In genomic region chrX:54825716-54826428, GRCh38 we compare ENCODE assay signal across 14 cellular contexts. TPM values are rescaled to one million over a fixed set of nuclear protein-coding genes. Genes with fewer than 3 reads are reported as not detected.
DNase-seq lines count a peak whose midpoint lies in the region; ATAC-seq, FAIRE-seq and TF ChIP-seq lines count a peak whose summit lies in the region.
"Had no signal": no experiment of that assay in that cellular context is flagged by ENCODE, and none has a peak within 500 bp of the region (broad histone marks: within the 10 kb centered on the region; RNA-seq: fewer than 3 reads in every experiment).

No MANE protein-coding gene starts in this region.

- TF ChIP-seq EP300 in GM12878 (IDR thresholded peaks at IDR 0.05; ENCODE audit: borderline replicate concordance in 1 of 2, control insufficient read depth in 1 of 2, low read depth in 2 of 2, low read length in 2 of 2) = no peak

- H3K4me3 ChIP-seq in OCI-LY1 (ENCODE audit: low read depth, low read length, poor library complexity, severe bottlenecking) (no peak overlapping the region), GM12878 (no peak overlapping the region)
- H3K4me3 ChIP-seq: lung had no signal

- no peaks in the 10 kb centered on the region for H3K9me2 ChIP-seq in OCI-LY1 (ENCODE audit: low read depth, low read length)

- no peaks in the 10 kb centered on the region for H4K20me1 ChIP-seq in OCI-LY1 (ENCODE audit: insufficient read depth, low read length)
- H4K20me1 ChIP-seq in GM12878 (ENCODE audit: control insufficient read depth, insufficient read depth) = no peaks in the 10 kb centered on the region

- BruUV-seq in GM12878 (replicated peaks; lab: Mats Ljungman, UMichigan) = no TSS peak

- no peak overlapping the region for H3K4me2 ChIP-seq in OCI-LY1 (ENCODE audit: low read length)
- H3K4me2 ChIP-seq in GM12878 (ENCODE audit: control insufficient read depth, insufficient read depth) = no peak overlapping the region

- H3K4me3 Mint-ChIP-seq in stimulated activated effector memory CD8-positive, alpha-beta T cell treated with anti-CD3 and anti-CD28 coated beads, Interleukin-12 subunit alpha, Interleukin-12 subunit beta, amount 100 ng/mL, for 72 hours = no peak overlapping the region
- H3K4me3 Mint-ChIP-seq: type B pancreatic cell had no signal

- no peak overlapping the region for H3K9ac ChIP-seq in OCI-LY1 (ENCODE audit: low read length)
- H3K9ac ChIP-seq in GM12878 (ENCODE audit: control insufficient read depth, insufficient read depth, low read length) = no peak overlapping the region

- in situ Hi-C loops in GM12878 (cut with MboI) = no loop called here

- H3F3A ChIP-seq in OCI-LY1 (ENCODE audit: insufficient read depth, low read length) = no peaks in the 10 kb centered on the region

- H3K36me3 Mint-ChIP-seq in stimulated activated effector memory CD8-positive, alpha-beta T cell treated with anti-CD3 and anti-CD28 coated beads, Interleukin-12 subunit alpha, Interleukin-12 subunit beta, amount 100 ng/mL, for 72 hours = no peaks in the 10 kb centered on the region
- H3K36me3 Mint-ChIP-seq: type B pancreatic cell had no signal

- FAIRE-seq in GM12878 (lab: Jason Lieb, UNC) = peak; percentile 78

- H3K27ac ChIP-seq in OCI-LY1 (ENCODE audit: low read depth, low read length, poor library complexity, severe bottlenecking) (no peak overlapping the region), GM12878 (ENCODE audit: control insufficient read depth, insufficient read depth) (no peak overlapping the region)

- no peaks in the 10 kb centered on the region for H3K9me3 Mint-ChIP-seq in stimulated activated effector memory CD8-positive, alpha-beta T cell treated with anti-CD3 and anti-CD28 coated beads, Interleukin-12 subunit alpha, Interleukin-12 subunit beta, amount 100 ng/mL, for 72 hours

- H3K27me3 ChIP-seq in OCI-LY1 (ENCODE audit: insufficient read depth, low read length) (no peaks in the 10 kb centered on the region), GM12878 (replicated peaks in 1 of 2; ENCODE audit: control insufficient read depth in 2 of 2, insufficient read depth in 2 of 2, low read length in 1 of 2) (no peaks in the 10 kb centered on the region)

- CTCF ChIA-PET in GM12878 (lab: Yijun Ruan, JAX) = no interaction called here

- H3K4me1 Mint-ChIP-seq in stimulated activated effector memory CD8-positive, alpha-beta T cell treated with anti-CD3 and anti-CD28 coated beads, Interleukin-12 subunit alpha, Interleukin-12 subunit beta, amount 100 ng/mL, for 72 hours = peaks cover 9% of the 10 kb centered on the region

- H2AFZ ChIP-seq in OCI-LY1 (ENCODE audit: low read length) (no peak overlapping the region), GM12878 (ENCODE audit: control insufficient read depth, low read depth, low read length) (no peak overlapping the region)

- H3K27ac Mint-ChIP-seq in stimulated activated effector memory CD8-positive, alpha-beta T cell treated with anti-CD3 and anti-CD28 coated beads, Interleukin-12 subunit alpha, Interleukin-12 subunit beta, amount 100 ng/mL, for 72 hours = peak overlapping the region; percentile 13

- H3K9me3 ChIP-seq in OCI-LY1 (ENCODE audit: low read length) (no peaks in the 10 kb centered on the region), GM12878 (replicated peaks; ENCODE audit: control insufficient read depth, insufficient read depth, low read length) (no peaks in the 10 kb centered on the region; the same call in 2 of the 3 replicates)

- TF ChIP-seq POLR2A in GM12878 (IDR thresholded peaks at IDR 0.05; ENCODE audit: low read depth, low read length) = no peak

- SMC1A ChIA-PET in GM12878 (lab: Charles Lee; ENCODE audit: uncharacterized antibody, unreplicated experiment) = no interaction called here

- H3K4me1 ChIP-seq in OCI-LY1 (ENCODE audit: insufficient read depth, low read length, severe bottlenecking) (no peaks in the 10 kb centered on the region), GM12878 (ENCODE audit: control insufficient read depth, insufficient read depth, low read length) (no peaks in the 10 kb centered on the region)

- peak; percentile 10 for DNase-seq in stimulated activated CD4-positive, alpha-beta T cell treated with anti-CD3 and anti-CD28 coated beads, Interleukin-1b, Interleukin-23, amount 100 ng/mL, for 48 hours
- DNase-seq in stimulated activated CD4-positive, alpha-beta T cell treated with anti-CD3 and anti-CD28 coated beads, Interleukin-12 subunit alpha, Interleukin-12 subunit beta, amount 100 ng/mL, for 4 hours = no peak
- DNase-seq in GM12878 (ENCODE audit: low read depth, low spot score) (no peak), NCI-H146 treated with DMSO at 0.1 percent for 48 hours (lab: John Stamatoyannopoulos, UW; ENCODE audit: unreplicated experiment) (no peak), islet precursor cell (no peak)
- no peak for DNase-seq in stimulated activated effector memory CD8-positive, alpha-beta T cell treated with anti-CD3 and anti-CD28 coated beads, Interleukin-12 subunit alpha, Interleukin-12 subunit beta, amount 100 ng/mL, for 72 hours (ENCODE audit: low spot score in 2 of 2)
- DNase-seq: C1 segment of cervical spinal cord, foreskin melanocyte, NCI-H446 treated with DMSO at 0.1 percent for 48 hours had no signal

- TF ChIP-seq CTCF in OCI-LY1 (IDR thresholded peaks at IDR 0.05; ENCODE audit: low read length) = peak; percentile 33; the same call in 1 of the 2 replicates
- peak in 2 of 3 experiments; percentile 11 to 21; a peak in 1 of 6 replicates for TF ChIP-seq CTCF in GM12878 (IDR thresholded peaks at IDR 0.05 in 2 of 3, conservative IDR thresholded peaks at IDR 0.05 in 1 of 3; ENCODE audit: control insufficient read depth in 2 of 3, extremely low read depth in 1 of 3, insufficient read depth in 1 of 3, low read depth in 3 of 3, low read length in 3 of 3)

- POLR2A ChIA-PET in GM12878 (lab: Charles Lee) = no interaction called here

- TF ChIP-seq RAD21 in GM12878 (IDR thresholded peaks at IDR 0.05; ENCODE audit: insufficient read depth, low read depth, low read length) = 0 out of 2 replicates have a peak, but pooled peaks have one; percentile 23

- H3K36me3 ChIP-seq in OCI-LY1 (ENCODE audit: insufficient read depth, low read length) (no peaks in the 10 kb centered on the region), GM12878 (ENCODE audit: control insufficient read depth in 2 of 2, insufficient read depth in 2 of 2, low read length in 1 of 2) (no peaks in the 10 kb centered on the region)

- intact Hi-C loops in GM12878 (cut with micrococcal nuclease; ENCODE audit: unreplicated experiment) = loop anchor here (2.0 kb wide), 1 partner anchor 231 kb away; no protein-coding TSS in a partner anchor

- peak; percentile 55 for ATAC-seq in GM12878
- ATAC-seq in stimulated activated effector memory CD8-positive, alpha-beta T cell treated with anti-CD3 and anti-CD28 coated beads, Interleukin-12 subunit alpha, Interleukin-12 subunit beta, amount 100 ng/mL, for 72 hours = peak; percentile 83
- ATAC-seq in HG03442 (IDR thresholded peaks at IDR 0.05; ENCODE audit: unreplicated experiment) = no peak

- WGBS in GM12878 (ENCODE audit: insufficient coverage, insufficient replicate concordance, low lambda C conversion rate, missing lambda C conversion rate) = 24% methylated on average over 8 of the region's 8 CpGs

- H3K79me2 ChIP-seq in OCI-LY1 (ENCODE audit: insufficient read depth, low read length) (no peaks in the 10 kb centered on the region), GM12878 (ENCODE audit: control insufficient read depth, insufficient read depth, low read length) (no peaks in the 10 kb centered on the region)

- RAD21 ChIA-PET in GM12878 (lab: Charles Lee; ENCODE audit: unreplicated experiment) = no interaction called here

TF ChIP-seq in GM12878, 131 proteins besides CTCF, POLR2A, EP300 and RAD21 (continues in another document):
- TF ChIP-seq RBBP5 (conservative IDR thresholded peaks at IDR 0.05) (no peak), SRF (IDR thresholded peaks at IDR 0.05; ENCODE audit: low read depth in 2 of 2, low read length in 2 of 2) (no peak), ZNF217 (IDR thresholded peaks at IDR 0.05) (no peak), ZNF207 (IDR thresholded peaks at IDR 0.05; ENCODE audit: borderline replicate concordance) (no peak)

RNA-seq across cellular contexts. Expression of gene MAGED2, which starts 18.3 kb away (rescaled TPM):
- total RNA-seq in GM12878 (2013; cell fraction: nucleolus; rRNA removed) = 18.3 and 24.4 TPM in 2 replicates
- 25.6 and 28.7 TPM in 2 replicates for total RNA-seq in GM12878 (2014; rRNA removed)
- 29.3 and 29.8 TPM in 2 replicates for total RNA-seq in GM12878 (2014; rRNA removed; fragmentation: Illumina TruSeq; extraction: Trizol)
- total RNA-seq in GM12878 (2021) = 36.4 and 36.8 TPM in 2 replicates
- polyA plus RNA-seq in GM12878 (2011; ENCODE audit: low read depth) = 16.6 TPM
- polyA plus RNA-seq in GM12878 (2011; rRNA removed) = 42.6 and 47.3 TPM in 2 replicates
- 41.1 and 46.4 TPM in 2 replicates for polyA plus RNA-seq in GM12878 (2011; cell fraction: cytosol; rRNA removed)
- polyA plus RNA-seq in GM12878 (2011; cell fraction: nucleus; rRNA removed) = 68.0 and 86.1 TPM in 2 replicates
- 38.0 and 38.4 TPM in 2 replicates for polyA plus RNA-seq in GM12878 (2012)
- polyA plus RNA-seq in GM12878 (2014; fragmentation: Illumina TruSeq; extraction: Trizol) = 32.4 and 40.4 TPM in 2 replicates
- 10 to 100 TPM; 26.0 to 29.9 TPM for polyA plus RNA-seq in GM12878 (2014; fragmentation: Nextera tagmentation; extraction: Ambion mirVana)
- 36.1 and 43.0 TPM in 2 replicates for polyA plus RNA-seq in GM12878 (2014; rRNA removed)
- polyA plus RNA-seq in GM12878 (2016; fragmentation: Nextera tagmentation; extraction: Ambion mirVana) = 10 to 100 TPM; 45.1 to 47.8 TPM
- polyA minus RNA-seq in GM12878 (2011; rRNA and poly(A)+ RNA removed) = 17.6 and 27.8 TPM in 2 replicates
- 8.2 and 9.9 TPM in 2 replicates for polyA minus RNA-seq in GM12878 (2011; cell fraction: cytosol; rRNA and poly(A)+ RNA removed)
- polyA minus RNA-seq in GM12878 (2011; cell fraction: nucleus; rRNA and poly(A)+ RNA removed) = 12.3 and 19.1 TPM in 2 replicates

RNA-seq across cellular contexts. Expression of gene ITIH6, which starts 27.8 kb away (rescaled TPM):
- not detected in 2 replicates for total RNA-seq in GM12878 (2013; cell fraction: nucleolus; rRNA removed)
- not detected in 2 replicates for total RNA-seq in GM12878 (2014; rRNA removed)
- not detected in 2 replicates for total RNA-seq in GM12878 (2014; rRNA removed; fragmentation: Illumina TruSeq; extraction: Trizol)
- not detected in 2 replicates for total RNA-seq in GM12878 (2021)
- not detected for polyA plus RNA-seq in GM12878 (2011; ENCODE audit: low read depth)
- polyA plus RNA-seq in GM12878 (2011; rRNA removed) = not detected in 2 replicates
- polyA plus RNA-seq in GM12878 (2011; cell fraction: cytosol; rRNA removed) = not detected in 2 replicates
- not detected in 2 replicates for polyA plus RNA-seq in GM12878 (2011; cell fraction: nucleus; rRNA removed)
- not detected in 2 replicates for polyA plus RNA-seq in GM12878 (2012)
- not detected in 2 replicates for polyA plus RNA-seq in GM12878 (2014; fragmentation: Illumina TruSeq; extraction: Trizol)
- polyA plus RNA-seq in GM12878 (2014; fragmentation: Nextera tagmentation; extraction: Ambion mirVana) = not detected
- polyA plus RNA-seq in GM12878 (2014; rRNA removed) = not detected in 2 replicates
- polyA plus RNA-seq in GM12878 (2016; fragmentation: Nextera tagmentation; extraction: Ambion mirVana) = not detected
- polyA minus RNA-seq in GM12878 (2011; rRNA and poly(A)+ RNA removed) = not detected in 2 replicates
- not detected in 2 replicates for polyA minus RNA-seq in GM12878 (2011; cell fraction: cytosol; rRNA and poly(A)+ RNA removed)
- polyA minus RNA-seq in GM12878 (2011; cell fraction: nucleus; rRNA and poly(A)+ RNA removed) = not detected in 2 replicates
- total RNA-seq: posterior vena cava had no signal
- polyA plus RNA-seq: lung had no signal
